Comparison of ENCODE assay signal across 8 cellular contexts in genomic region chr2:28661589-28662001, GRCh38.
DNase-seq lines count a peak whose midpoint lies in the region; ATAC-seq and TF ChIP-seq lines count a peak whose summit lies in the region.

No MANE protein-coding gene starts in this region.

- H3K27me3 ChIP-seq in breast epithelium: no peaks in the 10 kb centered on the region
- no peaks in the 10 kb centered on the region for H3K27me3 ChIP-seq in left lung
- no peaks in the 10 kb centered on the region for H3K27me3 ChIP-seq in thyroid gland
- no peaks in the 10 kb centered on the region for H3K27me3 ChIP-seq in HAP-1 (ENCODE audit: low read depth)

- H3K36me3 ChIP-seq in breast epithelium (no peaks in the 10 kb centered on the region), left lung (no peaks in the 10 kb centered on the region), thyroid gland (no peaks in the 10 kb centered on the region), HAP-1 (replicated peaks) (no peaks in the 10 kb centered on the region)

- peaks cover 0 to 19% of the 10 kb centered on the region in 2 donors for H3K4me1 ChIP-seq in breast epithelium
- H3K4me1 ChIP-seq in left lung: peaks cover 20 to 28% of the 10 kb centered on the region in 2 donors
- H3K4me1 ChIP-seq in thyroid gland: peaks cover 28 to 48% of the 10 kb centered on the region in 2 donors
- no peaks in the 10 kb centered on the region for H3K4me1 ChIP-seq in HAP-1

- no peak overlapping the region for H3K27ac Mint-ChIP-seq in activated naive CD8-positive, alpha-beta T cell treated with anti-CD3 and anti-CD28 coated beads, Interleukin-2, amount 50 U/mL, for 24 hours

- 0 out of 2 replicates have a peak, but pooled peaks have one; percentile 30 for TF ChIP-seq EP300 in Ishikawa (IDR thresholded peaks at IDR 0.05; ENCODE audit: borderline replicate concordance)

- H3K27ac ChIP-seq in breast epithelium: peak overlapping the region; percentile 64 to 71
- peak overlapping the region; percentile 9 to 35 for H3K27ac ChIP-seq in left lung
- H3K27ac ChIP-seq in thyroid gland: peak overlapping the region; percentile 71 to 80 (median 71)

- no peak for TF ChIP-seq CTCF in breast epithelium (IDR thresholded peaks at IDR 0.05)
- TF ChIP-seq CTCF in left lung (IDR thresholded peaks at IDR 0.05): no peak
- TF ChIP-seq CTCF in thyroid gland (IDR thresholded peaks at IDR 0.05): no peak

- DNase-seq in breast epithelium (ENCODE audit: low spot score in 2 of 2) (peak in 1 of 2 donors; percentile 44), left lung (peak in 1 of 2 donors; percentile 56), thyroid gland (peak; percentile 81 to 87), NCI-H82 treated with DMSO at 0.1 percent for 48 hours (lab: John Stamatoyannopoulos, UW; ENCODE audit: unreplicated experiment) (no peak), HAP-1 (ENCODE audit: low spot score in 2 of 2) (no peak)
- no peak for DNase-seq in activated CD8-positive, alpha-beta memory T cell treated with anti-CD3 and anti-CD28 coated beads, Interleukin-2, amount 50 U/mL, for 48 hours
- DNase-seq in activated naive CD8-positive, alpha-beta T cell treated with anti-CD3 and anti-CD28 coated beads, Interleukin-2, amount 50 U/mL, for 24 hours: no peak

- TF ChIP-seq POLR2A in breast epithelium (IDR thresholded peaks at IDR 0.05) (no peak), thyroid gland (IDR thresholded peaks at IDR 0.05) (no peak)

- H3K4me3 ChIP-seq in breast epithelium: no peak overlapping the region
- H3K4me3 ChIP-seq in left lung: no peak overlapping the region
- no peak overlapping the region for H3K4me3 ChIP-seq in thyroid gland (replicated peaks in 1 of 3)
- H3K4me3 ChIP-seq in HAP-1: no peak overlapping the region

- intact Hi-C loops in breast epithelium (cut with DNase I; ENCODE audit: low total_unique reads) (no loop called here), left lung (cut with DNase I) (no loop called here), thyroid gland (cut with DNase I) (loop anchor here (10.0 kb wide), 2 partner anchors 53 to 67 kb away; no protein-coding TSS in a partner anchor)

- no peaks in the 10 kb centered on the region for H3K36me3 Mint-ChIP-seq in activated naive CD8-positive, alpha-beta T cell treated with anti-CD3 and anti-CD28 coated beads, Interleukin-2, amount 50 U/mL, for 24 hours (ENCODE audit: low read depth)

- in situ Hi-C loops in HAP-1 (cut with MboI; ENCODE audit: low sequenced_read_pairs): no loop called here

- peaks cover 1% of the 10 kb centered on the region for H3K27me3 Mint-ChIP-seq in activated naive CD8-positive, alpha-beta T cell treated with anti-CD3 and anti-CD28 coated beads, Interleukin-2, amount 50 U/mL, for 24 hours

- H3K9me3 ChIP-seq in breast epithelium (no peaks in the 10 kb centered on the region), left lung (no peaks in the 10 kb centered on the region), thyroid gland (no peaks in the 10 kb centered on the region), HAP-1 (no peaks in the 10 kb centered on the region)

- H3K4me3 Mint-ChIP-seq in activated naive CD8-positive, alpha-beta T cell treated with anti-CD3 and anti-CD28 coated beads, Interleukin-2, amount 50 U/mL, for 24 hours: no peak overlapping the region

- 19 to 26% methylated on average over 5 of the region's 5 CpGs for whole genome bisulfite sequencing in thyroid gland, 2 donors

- peaks cover 3% of the 10 kb centered on the region for H3K9me3 Mint-ChIP-seq in activated naive CD8-positive, alpha-beta T cell treated with anti-CD3 and anti-CD28 coated beads, Interleukin-2, amount 50 U/mL, for 24 hours

- H3K4me1 Mint-ChIP-seq in activated naive CD8-positive, alpha-beta T cell treated with anti-CD3 and anti-CD28 coated beads, Interleukin-2, amount 50 U/mL, for 24 hours: peaks cover 11% of the 10 kb centered on the region

- ATAC-seq in left lung: peak; percentile 70
- no peak for ATAC-seq in activated naive CD8-positive, alpha-beta T cell treated with anti-CD3 and anti-CD28 coated beads, Interleukin-2, amount 50 U/mL, for 24 hours

- no peak; the same call in 1 of the 2 replicates for TF ChIP-seq RAD21 in Ishikawa (IDR thresholded peaks at IDR 0.05; ENCODE audit: low read depth)

TF ChIP-seq in Ishikawa, 13 proteins besides CTCF, POLR2A, EP300 and RAD21:
- TF ChIP-seq CEBPB (IDR thresholded peaks at IDR 0.05) (peak; percentile 15; the same call in 1 of the 2 replicates), EGR1 (IDR thresholded peaks at IDR 0.05) (no peak), MAX (IDR thresholded peaks at IDR 0.05) (0 out of 2 replicates have a peak, but pooled peaks have one; percentile 27), TEAD4 (IDR thresholded peaks at IDR 0.05) (no peak; the same call in 1 of the 2 replicates), TCF12 (IDR thresholded peaks at IDR 0.05; ENCODE audit: low read depth) (peak; percentile 43; the same call in 1 of the 2 replicates), NFIC (IDR thresholded peaks at IDR 0.05) (peak; percentile 93), FOXM1 (IDR thresholded peaks at IDR 0.05; ENCODE audit: borderline replicate concordance, low read depth) (no peak), USF1 (IDR thresholded peaks at IDR 0.05) (0 out of 2 replicates have a peak, but pooled peaks have one; percentile 10), REST (IDR thresholded peaks at IDR 0.05; ENCODE audit: low read depth) (no peak)

Comparison
In these comparisons a context has a peak if more than half of its experiments do, and no peak if none do; other contexts are left out.
1. DNase-seq: peak in thyroid gland (2 of 2); none in NCI-H82 treated with DMSO at 0.1 percent for 48 hours (single experiment), activated CD8-positive, alpha-beta memory T cell treated with anti-CD3 and anti-CD28 coated beads, Interleukin-2, amount 50 U/mL, for 48 hours (single experiment), HAP-1 (0 of 2) and activated naive CD8-positive, alpha-beta T cell treated with anti-CD3 and anti-CD28 coated beads, Interleukin-2, amount 50 U/mL, for 24 hours (single experiment).
2. Peak in every context shown above with its lines, with median percentiles within 50 percentile points of each other: H3K27ac ChIP-seq.